Comparison of ENCODE assay signal across 13 cellular contexts in genomic region chr22:20572132-20572802, GRCh38.
"Had no signal": no experiment of that assay in that cellular context is flagged by ENCODE, and none has a peak within 500 bp of the region (broad histone marks: within the 10 kb centered on the region; RNA-seq: fewer than 3 reads in every experiment).

No MANE protein-coding gene starts in this region.

- H3K27me3 Mint-ChIP-seq: activated naive CD8-positive, alpha-beta T cell had no signal

- DNase-seq: activated gamma-delta T cell, brain microvascular endothelial cell, cortex of kidney, foreskin melanocyte, mammary epithelial cell, sigmoid colon, testis, upper lobe of right lung had no signal

- H3K27me3 ChIP-seq: brain microvascular endothelial cell, pancreas, sigmoid colon, stomach, testis, upper lobe of right lung had no signal

- H3K9me3 Mint-ChIP-seq: activated T-cell treated with anti-CD3 and anti-CD28 coated beads, Interleukin-2, amount 50 U/mL, for 4 hours had no signal

- ATAC-seq: activated T-cell treated with anti-CD3 and anti-CD28 coated beads, Interleukin-2, amount 50 U/mL, for 4 hours; pancreas; upper lobe of right lung had no signal

- H3K4me3 ChIP-seq: pancreas, sigmoid colon, SK-N-MC, stomach, testis, upper lobe of right lung had no signal

- H3K4me3 Mint-ChIP-seq: activated naive CD8-positive, alpha-beta T cell; activated T-cell treated with anti-CD3 and anti-CD28 coated beads, Interleukin-2, amount 50 U/mL, for 4 hours had no signal

- H3K9me3 ChIP-seq: pancreas, sigmoid colon, stomach, testis, upper lobe of right lung had no signal

- H3K27ac ChIP-seq: brain microvascular endothelial cell, pancreas, sigmoid colon, SK-N-MC, stomach, testis had no signal

- H3K27ac Mint-ChIP-seq: activated naive CD8-positive, alpha-beta T cell had no signal
